Comparison of ENCODE assay signal across 20 cellular contexts in genomic region chr5:58087905-58088304, GRCh38.
"Had no signal": no experiment of that assay in that cellular context is flagged by ENCODE, and none has a peak within 500 bp of the region (broad histone marks: within the 10 kb centered on the region; RNA-seq: fewer than 3 reads in every experiment).

No MANE protein-coding gene starts in this region.

- H3K36me3 ChIP-seq: Peyer's patch, SJSA1 had no signal

- H3K27ac ChIP-seq: KMS-11, Peyer's patch, SJSA1, SK-N-MC had no signal

- DNase-seq: NCI-H1092; NCI-H1105 treated with DMSO at 0.1 percent for 48 hours; NCI-H1417 treated with DMSO at 0.1 percent for 48 hours; NCI-H146; NCI-H1694 treated with DMSO at 0.1 percent for 48 hours; NCI-H1930; NCI-H2081; NCI-H2107; NCI-H2227 treated with DMSO at 0.1 percent for 48 hours; NCI-H524; NCI-H526 treated with DMSO at 0.1 percent for 48 hours; NCI-H774; NK-92 treated with Interleukin-12 subunit alpha and Interleukin-12 subunit beta, amount 100 ng/mL, for 24 hours; PC-3; Peyer's patch; SHP77 treated with DMSO at 0.1 percent for 48 hours had no signal

- ATAC-seq: PC-3, Right ventricle myocardium inferior had no signal

- H3K4me3 ChIP-seq: Peyer's patch, SJSA1, SK-N-MC had no signal

- H3K4me1 ChIP-seq: Peyer's patch, SJSA1 had no signal

- H3K27me3 ChIP-seq: Peyer's patch, SJSA1 had no signal

- H3K9me3 ChIP-seq: Peyer's patch, SJSA1 had no signal

- H3K9ac ChIP-seq: KMS-11 had no signal

- H3K4me2 ChIP-seq: KMS-11 had no signal
